In the genomic region with DNA sequence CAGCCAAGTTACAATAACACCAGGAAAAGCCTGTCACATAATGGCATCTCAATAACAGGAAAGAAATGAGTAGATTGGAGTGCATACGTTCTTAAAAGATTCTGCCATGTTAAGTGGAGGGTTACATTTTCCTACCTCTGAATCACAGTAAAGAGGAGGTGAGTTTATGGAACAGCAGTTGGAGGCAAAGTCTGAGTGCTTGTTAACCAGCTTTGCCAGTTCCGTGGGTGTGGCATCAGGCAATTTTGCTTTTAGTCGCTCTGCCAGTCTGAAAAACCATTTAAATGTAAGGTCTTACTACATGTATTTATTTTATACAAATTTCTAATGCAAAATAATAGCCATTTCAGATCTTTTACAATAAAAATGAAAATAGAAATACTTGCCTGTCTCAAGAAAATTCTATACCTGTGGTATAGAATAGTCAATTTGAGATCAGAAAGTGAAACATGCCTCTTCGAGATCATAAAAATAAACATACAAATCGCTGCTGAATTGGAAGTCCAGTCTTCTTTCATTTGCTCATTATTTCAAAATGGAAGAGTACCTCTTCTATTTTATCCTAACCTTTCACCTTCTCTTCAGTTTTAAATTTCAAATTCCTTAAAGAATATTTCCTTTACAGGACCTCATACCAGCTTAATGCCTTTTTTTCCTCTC, we compare ENCODE assay signal across 32 cellular contexts. TPM values are rescaled to one million over a fixed set of nuclear protein-coding genes. Genes with fewer than 3 reads are reported as not detected.
DNase-seq lines count a peak whose midpoint lies in the region; ATAC-seq and TF ChIP-seq lines count a peak whose summit lies in the region.
"Had no signal": no experiment of that assay in that cellular context is flagged by ENCODE, and none has a peak within 500 bp of the region (broad histone marks: within the 10 kb centered on the region; RNA-seq: fewer than 3 reads in every experiment).

No MANE protein-coding gene starts in this region.

- no peaks in the 10 kb centered on the region for H3K27me3 ChIP-seq in OCI-LY3 (ENCODE audit: low read depth, low read length)
- H3K27me3 ChIP-seq: esophagus muscularis mucosa, heart left ventricle, sigmoid colon, SJSA1, tibial nerve had no signal

- ATAC-seq in HG03432 (IDR thresholded peaks at IDR 0.05; ENCODE audit: unreplicated experiment) (peak; percentile 39), GM19023 (IDR thresholded peaks at IDR 0.05; ENCODE audit: unreplicated experiment) (no peak), GM21528 (IDR thresholded peaks at IDR 0.05; ENCODE audit: low FRiP score, unreplicated experiment) (no peak)
- ATAC-seq: A549; activated T-cell treated with anti-CD3 and anti-CD28 coated beads, Interleukin-2, amount 50 U/mL, for 72 hours; HCT116; heart left ventricle; psoas muscle had no signal

- H3K4me3 ChIP-seq in OCI-LY3 (ENCODE audit: low read length): peak overlapping the region; percentile 74
- H3K4me3 ChIP-seq in epithelial cell of esophagus (ENCODE audit: low read length): no peak overlapping the region
- H3K4me3 ChIP-seq: A549, esophagus muscularis mucosa, heart left ventricle, psoas muscle, sigmoid colon, SJSA1, tibial nerve had no signal

- TF ChIP-seq CTCF in OCI-LY3 (IDR thresholded peaks at IDR 0.05; ENCODE audit: low read depth, low read length) (no peak), epithelial cell of esophagus (IDR thresholded peaks at IDR 0.05; ENCODE audit: insufficient read depth, low read depth, low read length, missing control alignments) (no peak)

- H3K9ac ChIP-seq in OCI-LY3 (ENCODE audit: low read length): peak overlapping the region; percentile 26

- H3K9me3 ChIP-seq in OCI-LY3 (ENCODE audit: insufficient read depth, low read length): no peaks in the 10 kb centered on the region
- H3K9me3 ChIP-seq: A549, esophagus muscularis mucosa, heart left ventricle, psoas muscle, sigmoid colon, SJSA1, tibial nerve had no signal

- H4K20me1 ChIP-seq in OCI-LY3 (ENCODE audit: insufficient read depth, low read length): no peaks in the 10 kb centered on the region

- no peaks in the 10 kb centered on the region for H3K79me2 ChIP-seq in OCI-LY3 (ENCODE audit: low read length)

- H3K4me2 ChIP-seq in OCI-LY3 (ENCODE audit: low read length): peak overlapping the region; percentile 93
- H3K4me2 ChIP-seq: A549 had no signal

- H3K27ac ChIP-seq in OCI-LY3 (ENCODE audit: low read length): no peak overlapping the region
- H3K27ac ChIP-seq: A549, esophagus muscularis mucosa, heart left ventricle, psoas muscle, sigmoid colon, SJSA1, tibial nerve had no signal

- DNase-seq in Daoy (ENCODE audit: low read depth) (peak; percentile 2), epithelial cell of esophagus (ENCODE audit: low read depth) (peak; percentile 7), EL (no peak), NCI-H1436 (lab: John Stamatoyannopoulos, UW) (no peak)
- DNase-seq: activated CD4-positive, alpha-beta T cell treated with anti-CD3 and anti-CD28 coated beads, Interleukin-2, amount 50 U/mL, for 4 hours; activated CD4-positive, CD25-positive, alpha-beta regulatory T cell; activated naive CD4-positive, alpha-beta T cell treated with Interleukin-2 at 50 U/mL for 16 hours; activated T-cell treated with anti-CD3 and anti-CD28 coated beads, Interleukin-2, amount 50 U/mL, for 72 hours; AML-193; CD4-positive, alpha-beta memory T cell; foreskin fibroblast; heart left ventricle; NCI-H1105; NCI-H2107; NCI-H345; NCI-H69; psoas muscle; sigmoid colon; stimulated activated CD4-positive, alpha-beta T cell treated with anti-CD3 and anti-CD28 coated beads, Interleukin-4, amount 100 ng/mL, for 1 hour had no signal

- H2AFZ ChIP-seq in OCI-LY3 (ENCODE audit: low read depth, low read length): peak overlapping the region; percentile 96

- no peaks in the 10 kb centered on the region for H3K36me3 ChIP-seq in OCI-LY3 (replicated peaks; ENCODE audit: low read depth, low read length)
- H3K36me3 ChIP-seq: esophagus muscularis mucosa, heart left ventricle, sigmoid colon, SJSA1, tibial nerve had no signal

- H3K4me1 ChIP-seq in OCI-LY3 (ENCODE audit: low read length): peaks cover 11% of the 10 kb centered on the region
- H3K4me1 ChIP-seq: A549, esophagus muscularis mucosa, heart left ventricle, psoas muscle, sigmoid colon, SJSA1, tibial nerve had no signal

RNA-seq across cellular contexts. Expression of a gene that starts 31.4 kb away (rescaled TPM):
- total RNA-seq in Daoy (2014; rRNA removed; shearing (Covaris generic)): not detected in 2 replicates
- total RNA-seq: activated T-cell treated with anti-CD3 and anti-CD28 coated beads, Interleukin-2, amount 50 U/mL, for 72 hours; CD4-positive, alpha-beta memory T cell; lung microvascular endothelial cell; omental fat pad; RPMI7951; sigmoid colon; SJSA1; T-helper 1 cell treated with Interleukin-12 subunit alpha and Interleukin-12 subunit beta and Interleukin-4 antibody, amounts not matched to agents 30 ng/mL and 1 ng/mL, for 36 hours; tibial nerve had no signal

Comparison
In these comparisons a context has a peak if more than half of its experiments do, and no peak if none do; other contexts are left out.
1. DNase-seq: peak in Daoy (single experiment) and epithelial cell of esophagus (single experiment); none in EL (single experiment) and NCI-H1436 (single experiment).